ENCODE assay signal across 24 cellular contexts in the genomic region with DNA sequence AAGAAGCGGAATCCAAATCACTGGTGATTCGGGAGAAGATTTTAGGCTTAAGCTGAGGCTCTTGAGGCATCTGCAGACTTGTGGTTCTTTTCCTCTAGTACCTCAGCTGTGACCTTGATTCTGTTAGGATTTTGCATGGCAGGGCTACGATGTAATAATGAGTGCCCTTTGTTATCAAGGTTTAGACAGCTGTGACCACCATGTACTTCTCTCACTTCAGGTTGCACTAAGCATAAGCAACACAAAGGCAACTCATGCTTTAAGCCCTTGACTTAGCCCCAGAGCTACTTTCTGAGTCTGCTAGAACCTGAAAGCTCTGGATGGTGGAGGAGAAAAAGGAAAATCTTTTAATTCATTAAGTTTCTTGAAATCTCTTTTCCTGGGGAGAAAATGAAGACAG.
"Had no signal": no experiment of that assay in that cellular context is flagged by ENCODE, and none has a peak within 500 bp of the region (broad histone marks: within the 10 kb centered on the region; RNA-seq: fewer than 3 reads in every experiment).

No MANE protein-coding gene starts in this region.

- H3K36me3 ChIP-seq: breast epithelium, MG63 had no signal

- ATAC-seq: activated CD8-positive, alpha-beta memory T cell treated with anti-CD3 and anti-CD28 coated beads, Interleukin-2, amount 10 ng/mL, durations not matched to agents 7 days and 5 days; Right ventricle myocardium inferior; T-helper 17 cell had no signal

- H3K9me3 ChIP-seq: MG63 had no signal

- H3K4me3 ChIP-seq: breast epithelium, MG63 had no signal

- H3K27me3 ChIP-seq: breast epithelium, MG63 had no signal

- H3K27ac ChIP-seq: breast epithelium had no signal

- H3K4me1 ChIP-seq: breast epithelium had no signal

- DNase-seq: activated B cell treated with CpG ODN at 0.5 μM for 24 hours; activated CD4-positive, alpha-beta T cell treated with anti-CD3 and anti-CD28 coated beads for 1 hour; activated CD4-positive, alpha-beta T cell treated with anti-CD3 and anti-CD28 coated beads, Interleukin-2, amount 10 ng/mL, durations not matched to agents 24 days and 14 days; activated CD4-positive, alpha-beta T cell treated with anti-CD3 and anti-CD28 coated beads, Interleukin-2, amount 50 U/mL, for 48 hours; activated CD8-positive, alpha-beta memory T cell treated with anti-CD3 and anti-CD28 coated beads, Interleukin-2, amount 10 ng/mL, durations not matched to agents 7 days and 5 days; activated effector memory CD4-positive, alpha-beta T cell treated with Interleukin-2 at 50 U/mL for 16 hours; activated naive CD4-positive, alpha-beta T cell; activated T-cell treated with anti-CD3 and anti-CD28 coated beads, Interleukin-2, amount 50 U/mL, for 24 hours; aorta; caudate nucleus; MG63; MV-4-11; NCI-H1092 treated with DMSO at 0.1 percent for 48 hours; NCI-H1417 treated with DMSO at 0.1 percent for 48 hours; NCI-H187 treated with DMSO at 0.1 percent for 48 hours; NCI-H2081 treated with DMSO at 0.1 percent for 48 hours; NCI-H446; NCI-H524; NCI-H82; RPMI8226; T-helper 17 cell; T-helper 9 cell had no signal
